16 cellular contexts compared by ENCODE assay signal in genomic region chr14:28759056-28759657, GRCh38. TPM values are rescaled to one million over a fixed set of nuclear protein-coding genes. Genes with fewer than 3 reads are reported as not detected.
DNase-seq lines count a peak whose midpoint lies in the region; ATAC-seq, FAIRE-seq and TF ChIP-seq lines count a peak whose summit lies in the region.
"Had no signal": no experiment of that assay in that cellular context is flagged by ENCODE, and none has a peak within 500 bp of the region (broad histone marks: within the 10 kb centered on the region; RNA-seq: fewer than 3 reads in every experiment).

No MANE protein-coding gene starts in this region.

- POLR2A ChIA-PET in A549 (lab: Yijun Ruan, JAX), result no interaction called here

- no peaks in the 10 kb centered on the region for H3K4me1 ChIP-seq in A549
- H3K4me1 ChIP-seq in Peyer's patch, result no peaks in the 10 kb centered on the region

- CTCF ChIA-PET in A549 (lab: Yijun Ruan, JAX), result interaction anchor here (0.7 to 1.9 kb wide), 4 partner anchors 8 to 1503 kb away, joined by 3 to 4 read pairs (median 3); no protein-coding TSS in a partner anchor

- H3K27me3 ChIP-seq in dorsolateral prefrontal cortex (peaks cover 0 to 92% (median 41%) of the 10 kb centered on the region in 45 donors), Peyer's patch (peaks cover 0 to 26% of the 10 kb centered on the region in 2 donors)

- no peak for TF ChIP-seq RAD21 in A549 (conservative IDR thresholded peaks at IDR 0.05 in 1 of 2, IDR thresholded peaks at IDR 0.05 in 1 of 2)

- no peak for TF ChIP-seq CTCF in A549 (IDR thresholded peaks at IDR 0.05)
- no peak for TF ChIP-seq CTCF in HFFc6 (IDR thresholded peaks at IDR 0.05)
- no peak for TF ChIP-seq CTCF in dorsolateral prefrontal cortex (IDR thresholded peaks at IDR 0.05 in 54 of 56, conservative IDR thresholded peaks at IDR 0.05 in 2 of 56; ENCODE audit: low read depth in 1 of 56, partially characterized antibody in 56 of 56)
- TF ChIP-seq CTCF in nephron (IDR thresholded peaks at IDR 0.05; ENCODE audit: unreplicated experiment in 3 of 3), result no peak
- no peak for TF ChIP-seq CTCF in Peyer's patch (IDR thresholded peaks at IDR 0.05)

- H3K4me3 Mint-ChIP-seq in HFFc6 (peak overlapping the region; percentile 86), nephron (peak overlapping the region; percentile 38 to 57 (median 49))

- no peaks in the 10 kb centered on the region for H3K36me3 Mint-ChIP-seq in HFFc6 (ENCODE audit: low read depth)
- no peaks in the 10 kb centered on the region for H3K36me3 Mint-ChIP-seq in nephron (ENCODE audit: low read depth)

- WGBS in A549 (ENCODE audit: missing lambda C conversion rate), result 50% methylated on average over 26 of the region's 26 CpGs

- no peak for ATAC-seq in A549
- ATAC-seq in GM19351 (IDR thresholded peaks at IDR 0.05; ENCODE audit: unreplicated experiment), result no peak
- ATAC-seq in GM19452 (IDR thresholded peaks at IDR 0.05; ENCODE audit: unreplicated experiment), result no peak
- ATAC-seq in HG02884 (IDR thresholded peaks at IDR 0.05; ENCODE audit: unreplicated experiment), result no peak

- TF ChIP-seq EP300 in A549 (IDR thresholded peaks at IDR 0.05), result no peak

- H3K9me3 Mint-ChIP-seq in HFFc6, result no peaks in the 10 kb centered on the region
- peaks cover 9% of the 10 kb centered on the region for H3K9me3 Mint-ChIP-seq in nephron

- no peak overlapping the region for H3K4me2 ChIP-seq in A549

- H3K27me3 Mint-ChIP-seq in HFFc6 (ENCODE audit: insufficient read depth) (peaks cover 73% of the 10 kb centered on the region), nephron (ENCODE audit: low read depth) (peaks cover 100% of the 10 kb centered on the region)

- intact Hi-C loops in dorsolateral prefrontal cortex (cut with DNase I), result loop anchor here (5.0 to 10.0 kb wide), 3 partner anchors 1453 to 1686 kb away; no protein-coding TSS in a partner anchor

- H3K9me3 ChIP-seq in A549, result no peaks in the 10 kb centered on the region
- no peaks in the 10 kb centered on the region for H3K9me3 ChIP-seq in Peyer's patch

- no peak overlapping the region for H3K4me3 ChIP-seq in A549
- H3K4me3 ChIP-seq in dorsolateral prefrontal cortex, result peak overlapping the region in 58 of 59 donors; percentile 0 to 80 (median 38)
- H3K4me3 ChIP-seq in Peyer's patch, result no peak overlapping the region
- H3K4me3 ChIP-seq: spleen had no signal

- H3K27ac ChIP-seq in A549 (no peak overlapping the region), dorsolateral prefrontal cortex (peak overlapping the region in 58 of 59 donors; percentile 65 to 98 (median 94)), Peyer's patch (no peak overlapping the region)
- H3K27ac ChIP-seq: spleen had no signal

- H3K27ac Mint-ChIP-seq in HFFc6, result no peak overlapping the region
- no peak overlapping the region for H3K27ac Mint-ChIP-seq in nephron

- H3K4me1 Mint-ChIP-seq in HFFc6 (ENCODE audit: low read depth), result peaks cover 64% of the 10 kb centered on the region
- H3K4me1 Mint-ChIP-seq in nephron, result peaks cover 15% of the 10 kb centered on the region

- FAIRE-seq in A549 (lab: Jason Lieb, UNC), result no peak

- no peak for TF ChIP-seq POLR2A in A549 (IDR thresholded peaks at IDR 0.05; ENCODE audit: low read length)
- no peak for TF ChIP-seq POLR2A in Peyer's patch (IDR thresholded peaks at IDR 0.05)

- DNase-seq in A549 (ENCODE audit: low read depth in 1 of 2, low spot score in 1 of 2) (no peak), HFFc6 (no peak), dorsolateral prefrontal cortex (no peak), Peyer's patch (no peak)
- DNase-seq: activated CD4-positive, alpha-beta T cell treated with anti-CD3 and anti-CD28 coated beads for 4 hours; erythroblast; KG1; naive B cell; NCI-H1930; NK-92 treated with Interleukin-12 subunit alpha and Interleukin-12 subunit beta, amount 100 ng/mL, for 24 hours; spleen had no signal

- no peaks in the 10 kb centered on the region for H3K36me3 ChIP-seq in Peyer's patch
- H3K36me3 ChIP-seq: spleen had no signal

TF ChIP-seq in A549, 52 proteins besides CTCF, POLR2A, EP300 and RAD21:
- TF ChIP-seq RFX5 (IDR thresholded peaks at IDR 0.05), result no peak
- peak; percentile 6 for TF ChIP-seq MAFK (IDR thresholded peaks at IDR 0.05; ENCODE audit: partially characterized antibody)
- TF ChIP-seq RCOR1 (IDR thresholded peaks at IDR 0.05; ENCODE audit: low read depth, low read length), result no peak
- TF ChIP-seq REST (IDR thresholded peaks at IDR 0.05), result no peak
- no peak for TF ChIP-seq NFE2L2 (conservative IDR thresholded peaks at IDR 0.05; ENCODE audit: low read length)
- no peak for TF ChIP-seq HDAC2 (IDR thresholded peaks at IDR 0.05)
- TF ChIP-seq POLR2AphosphoS2 (conservative IDR thresholded peaks at IDR 0.05; ENCODE audit: low read length), result no peak
- no peak for TF ChIP-seq CBX2 (IDR thresholded peaks at IDR 0.05; ENCODE audit: borderline replicate concordance, low read depth)

RNA-seq across cellular contexts. Expression of gene FOXG1, which starts 7.4 kb away (rescaled TPM):
- 0.01 and 0.04 TPM in 2 replicates for polyA plus RNA-seq in A549 (2011; rRNA removed)
- 0.04 and 0.05 TPM in 2 replicates for polyA plus RNA-seq in A549 (2012; cell fraction: cytosol; rRNA removed)
- 0.10 and 0.14 TPM in 2 replicates for polyA plus RNA-seq in A549 (2012; cell fraction: nucleus; rRNA removed)
- 0.07 to 1.1 TPM (median 0.10 TPM) in 3 replicates for polyA plus RNA-seq in A549 (2017; fragmentation: RNase III; extraction: RNeasy Plus Mini Kit Qiagen cat#74134 plus additional on column Dnase treatment)
- 0.05 TPM in 1 of 2 replicates, not detected in the other for polyA minus RNA-seq in A549 (2011; rRNA and poly(A)+ RNA removed)
- under 1 TPM in 1 of 6 experiments, not detected in 5; 0.06 TPM for total RNA-seq in HFFc6 (2021; fragmentation: NEBNext Ultra II Directional; extraction: Animal tissue kit (Norgen Biotek cat#: 25700))
- total RNA-seq in dorsolateral prefrontal cortex, result 10 to 100 TPM; 25.8 to 72.3 (median 52.9) TPM
- not detected for total RNA-seq in Peyer's patch
- total RNA-seq: urinary bladder had no signal
- polyA plus RNA-seq: urinary bladder had no signal

Comparison
In these comparisons a context has a peak if more than half of its experiments do, and no peak if none do; other contexts are left out.
1. H3K27ac ChIP-seq: peak in dorsolateral prefrontal cortex (58 of 59); none in A549 (0 of 2) and Peyer's patch (0 of 4).
2. H3K4me3 ChIP-seq: peak in dorsolateral prefrontal cortex (58 of 59); none in A549 (single experiment) and Peyer's patch (0 of 4).
3. RNA of gene FOXG1, which starts 7.4 kb away (total RNA-seq): 25.8 to 72.3 TPM in dorsolateral prefrontal cortex; 0.06 TPM in HFFc6 and not detected in Peyer's patch; every median in the first group is over 10 times any median in the second.